Comparison of ENCODE assay signal across 14 cellular contexts in the genomic region with DNA sequence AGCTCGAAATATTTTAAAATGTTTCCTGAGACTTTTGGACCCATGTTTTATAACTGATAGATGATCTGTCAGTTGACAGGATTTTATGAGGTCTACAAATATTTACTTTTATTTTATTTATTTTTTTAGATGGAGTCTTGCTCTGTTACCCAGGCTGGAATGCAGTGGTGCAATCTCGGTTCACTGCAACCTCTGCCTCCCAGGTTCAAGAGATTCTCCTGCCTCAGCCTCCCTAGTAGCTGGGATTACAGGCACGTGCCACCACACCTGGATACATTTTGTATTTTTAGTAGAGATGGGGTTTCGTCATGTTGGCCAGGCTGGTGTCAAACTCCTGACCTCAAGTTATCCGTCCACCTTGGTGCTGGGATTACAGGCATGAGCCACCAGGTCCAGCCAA. TPM values are rescaled to one million over a fixed set of nuclear protein-coding genes. Genes with fewer than 3 reads are reported as not detected.
"Had no signal": no experiment of that assay in that cellular context is flagged by ENCODE, and none has a peak within 500 bp of the region (broad histone marks: within the 10 kb centered on the region; RNA-seq: fewer than 3 reads in every experiment).

No MANE protein-coding gene starts in this region.

RNA-seq across cellular contexts. Expression of a gene that starts 50.0 kb away (rescaled TPM):
- total RNA-seq: activated B cell treated with CpG ODN at 0.5 μM for 24 hours; activated CD4-positive, alpha-beta memory T cell treated with anti-CD3 and anti-CD28 coated beads for 36 hours; activated CD4-positive, alpha-beta memory T cell treated with anti-CD3 and anti-CD28 coated beads, Interleukin-2, amount 10 ng/mL, durations not matched to agents 7 days and 5 days; activated CD4-positive, alpha-beta T cell treated with anti-CD3 and anti-CD28 coated beads for 36 hours; activated CD4-positive, alpha-beta T cell treated with anti-CD3 and anti-CD28 coated beads, Interleukin-2, amount 10 ng/mL, durations not matched to agents 24 days and 14 days; activated CD4-positive, alpha-beta T cell treated with anti-CD3 and anti-CD28 coated beads, Interleukin-2, amount 10 ng/mL, durations not matched to agents 7 days and 5 days; activated CD8-positive, alpha-beta memory T cell treated with anti-CD3 and anti-CD28 coated beads for 36 hours; activated CD8-positive, alpha-beta memory T cell treated with anti-CD3 and anti-CD28 coated beads, Interleukin-2, amount 10 ng/mL, durations not matched to agents 7 days and 5 days; activated CD8-positive, alpha-beta T cell treated with anti-CD3 and anti-CD28 coated beads for 36 hours; activated CD8-positive, alpha-beta T cell treated with anti-CD3 and anti-CD28 coated beads, Interleukin-2, amount 10 ng/mL, durations not matched to agents 7 days and 5 days; T-helper 1 cell treated with Interleukin-12 subunit alpha and Interleukin-12 subunit beta and Interleukin-4 antibody, amounts not matched to agents 30 ng/mL and 1 ng/mL, for 36 hours; T-helper 17 cell; T-helper 2 cell treated with Interferon-gamma antibody and Interleukin-4, amounts not matched to agents 100 ng/mL and 5 ng/mL, for 36 hours; WTC11 had no signal
